ENCODE assay signal across 9 cellular contexts in genomic region chr21:38965910-38966504, GRCh38.
DNase-seq lines count a peak whose midpoint lies in the region; ATAC-seq and TF ChIP-seq lines count a peak whose summit lies in the region.
"Had no signal": no experiment of that assay in that cellular context is flagged by ENCODE, and none has a peak within 500 bp of the region (broad histone marks: within the 10 kb centered on the region; RNA-seq: fewer than 3 reads in every experiment).

No MANE protein-coding gene starts in this region.

- 0 out of 2 replicates have a peak overlapping the region, but pooled peaks have one; percentile 68 for H2AFZ ChIP-seq in PC-9

- intact Hi-C loops in PC-9 (cut with micrococcal nuclease; ENCODE audit: unreplicated experiment) (no loop called here), testis (cut with DNase I; ENCODE audit: low total_unique reads) (no loop called here)

- no peaks in the 10 kb centered on the region for H4K20me1 ChIP-seq in PC-9 (ENCODE audit: insufficient read depth)

- ATAC-seq in GM19324 (IDR thresholded peaks at IDR 0.05; ENCODE audit: low FRiP score, unreplicated experiment) (no peak), GM19023 (IDR thresholded peaks at IDR 0.05; ENCODE audit: unreplicated experiment) (no peak)
- ATAC-seq: activated T-cell treated with anti-CD3 and anti-CD28 coated beads, Interleukin-2, amount 50 U/mL, for 4 hours had no signal

- CTCF ChIA-PET in PC-9 (lab: Charles Lee), result interaction anchor here (0.6 to 1.0 kb wide), 4 partner anchors 127 to 171 kb away, joined by 3 to 7 read pairs (median 5); no protein-coding TSS in a partner anchor

- peak overlapping the region; percentile 48; the same call in 1 of the 2 replicates for H3K4me2 ChIP-seq in PC-9

- no peaks in the 10 kb centered on the region for H3K36me3 ChIP-seq in PC-9 (ENCODE audit: low read depth)
- H3K36me3 ChIP-seq in testis (ENCODE audit: low read depth, missing control alignments), result no peaks in the 10 kb centered on the region

- POLR2A ChIA-PET in PC-9 (lab: Charles Lee; ENCODE audit: unreplicated experiment), result interaction anchor here (0.6 to 0.7 kb wide), 3 partner anchors 29 to 1731 kb away, joined by 3 read pairs; no protein-coding TSS in a partner anchor

- DNase-seq in NCI-H82 (lab: John Stamatoyannopoulos, UW) (peak; percentile 54), NCI-H82 treated with DMSO at 0.1 percent for 48 hours (lab: John Stamatoyannopoulos, UW; ENCODE audit: unreplicated experiment) (no peak), PC-9 (peak; percentile 72 to 89), iris pigment epithelial cell (ENCODE audit: low read depth) (peak; percentile 77), testis (peak; percentile 66)
- no peak for DNase-seq in activated naive CD4-positive, alpha-beta T cell treated with anti-CD3 and anti-CD28 coated beads, Interleukin-2, amount 50 U/mL, for 16 hours
- DNase-seq: activated T-cell treated with anti-CD3 and anti-CD28 coated beads, Interleukin-2, amount 50 U/mL, for 4 hours had no signal

- no peak for TF ChIP-seq CTCF in PC-9 (conservative IDR thresholded peaks at IDR 0.05)
- TF ChIP-seq CTCF in testis (IDR thresholded peaks at IDR 0.05), result no peak

- H3K27ac ChIP-seq in PC-9, result peak overlapping the region; percentile 66
- no peak overlapping the region for H3K27ac ChIP-seq in testis

- BruUV-seq in PC-9 (replicated peaks; lab: Mats Ljungman, UMichigan), result no TSS peak

- peaks cover 9% of the 10 kb centered on the region for H3K4me1 ChIP-seq in PC-9 (replicated peaks; ENCODE audit: insufficient read depth)
- H3K4me1 ChIP-seq in testis, result no peaks in the 10 kb centered on the region

- no peaks in the 10 kb centered on the region for H3K9me2 ChIP-seq in PC-9 (ENCODE audit: insufficient read depth)

- 58 to 60% methylated on average over 9 to 16 of the region's 16 CpGs for WGBS in testis, 2 donors

- H3F3A ChIP-seq in PC-9 (ENCODE audit: insufficient read depth, low read depth), result peaks cover 8% of the 10 kb centered on the region; the same call in 1 of the 2 replicates

- H3K4me3 ChIP-seq in PC-9, result no peak overlapping the region
- peak overlapping the region in 1 of 2 donors; percentile 20 for H3K4me3 ChIP-seq in testis

- H3K9me3 ChIP-seq in PC-9 (ENCODE audit: insufficient read depth, low read depth), result no peaks in the 10 kb centered on the region
- no peaks in the 10 kb centered on the region for H3K9me3 ChIP-seq in testis

- no peaks in the 10 kb centered on the region for H3K27me3 ChIP-seq in PC-9 (ENCODE audit: insufficient read depth, low read depth)
- no peaks in the 10 kb centered on the region for H3K27me3 ChIP-seq in testis

- TF ChIP-seq POLR2A in testis (IDR thresholded peaks at IDR 0.05), result no peak

- no peaks in the 10 kb centered on the region for H3K79me2 ChIP-seq in PC-9 (ENCODE audit: low read depth)

Comparison
In these comparisons a context has a peak if more than half of its experiments do, and no peak if none do; other contexts are left out.
1. DNase-seq: peak in NCI-H82 (single experiment), PC-9 (2 of 2), iris pigment epithelial cell (single experiment) and testis (single experiment); none in NCI-H82 treated with DMSO at 0.1 percent for 48 hours (single experiment) and activated naive CD4-positive, alpha-beta T cell treated with anti-CD3 and anti-CD28 coated beads, Interleukin-2, amount 50 U/mL, for 16 hours (single experiment).